Comparison of ENCODE assay signal across 21 cellular contexts in the genomic region with DNA sequence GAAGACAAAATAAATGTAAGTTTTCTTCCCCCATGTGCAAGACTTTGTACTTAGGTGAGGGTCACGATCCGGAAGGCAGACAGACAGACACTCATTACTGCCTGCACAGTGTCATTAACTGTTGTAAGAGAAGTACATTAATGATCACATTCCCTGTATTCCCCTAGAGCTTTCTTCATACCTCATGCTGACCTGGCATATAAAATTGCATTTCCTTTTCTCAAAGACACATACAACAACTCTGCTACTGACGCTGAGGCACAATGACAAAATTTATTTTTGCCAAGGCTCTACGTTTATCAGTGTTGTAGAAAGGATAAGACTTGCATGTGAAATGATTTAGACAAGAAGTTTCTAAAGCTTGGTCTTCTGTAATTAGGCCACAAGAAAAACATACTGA. TPM values are rescaled to one million over a fixed set of nuclear protein-coding genes. Genes with fewer than 3 reads are reported as not detected.
"Had no signal": no experiment of that assay in that cellular context is flagged by ENCODE, and none has a peak within 500 bp of the region (broad histone marks: within the 10 kb centered on the region; RNA-seq: fewer than 3 reads in every experiment).

No MANE protein-coding gene starts in this region.

- H3K4me3 ChIP-seq: hepatocyte had no signal

- ATAC-seq: activated T-cell treated with anti-CD3 and anti-CD28 coated beads, Interleukin-2, amount 50 U/mL, for 4 hours had no signal

- H2AFZ ChIP-seq: hepatocyte had no signal

- H3K27me3 ChIP-seq: hepatocyte, spleen had no signal

- H3K9me3 ChIP-seq: spleen had no signal

- H3K27ac ChIP-seq: hepatocyte had no signal

- H3K36me3 ChIP-seq: spleen had no signal

- DNase-seq: activated CD4-positive, alpha-beta T cell treated with anti-CD3 and anti-CD28 coated beads for 4 hours; activated CD4-positive, alpha-beta T cell treated with anti-CD3 and anti-CD28 coated beads, Interleukin-2, amount 50 U/mL, for 48 hours; activated CD4-positive, CD25-positive, alpha-beta regulatory T cell; activated CD8-positive, alpha-beta memory T cell treated with anti-CD3 and anti-CD28 coated beads, Interleukin-2, amount 50 U/mL, for 48 hours; activated naive CD4-positive, alpha-beta T cell treated with anti-CD3 and anti-CD28 coated beads for 36 hours; activated naive CD8-positive, alpha-beta T cell treated with anti-CD3 and anti-CD28 coated beads, Interleukin-2, amount 10 ng/mL, durations not matched to agents 7 days and 5 days; activated T-cell treated with anti-CD3 and anti-CD28 coated beads, Interleukin-2, amount 50 U/mL, for 4 hours; amniotic stem cell; cerebellar nuclear complex; cortex of kidney; effector CD4-positive, alpha-beta T cell; immature natural killer cell; kidney glomerular epithelial cell; nucleus accumbens; spleen; stimulated activated CD4-positive, alpha-beta T cell treated with anti-CD3 and anti-CD28 coated beads, Interleukin-4, amount 100 ng/mL, for 24 hours; stimulated activated naive CD4-positive, alpha-beta T cell treated with Interleukin-2 at 50 U/mL for 16 hours; T1000 had no signal

RNA-seq across cellular contexts. Expression of a gene that starts 21.8 kb away (rescaled TPM):
- total RNA-seq: epithelial cell of proximal tubule, glomerular endothelial cell had no signal
